In the genomic region with DNA sequence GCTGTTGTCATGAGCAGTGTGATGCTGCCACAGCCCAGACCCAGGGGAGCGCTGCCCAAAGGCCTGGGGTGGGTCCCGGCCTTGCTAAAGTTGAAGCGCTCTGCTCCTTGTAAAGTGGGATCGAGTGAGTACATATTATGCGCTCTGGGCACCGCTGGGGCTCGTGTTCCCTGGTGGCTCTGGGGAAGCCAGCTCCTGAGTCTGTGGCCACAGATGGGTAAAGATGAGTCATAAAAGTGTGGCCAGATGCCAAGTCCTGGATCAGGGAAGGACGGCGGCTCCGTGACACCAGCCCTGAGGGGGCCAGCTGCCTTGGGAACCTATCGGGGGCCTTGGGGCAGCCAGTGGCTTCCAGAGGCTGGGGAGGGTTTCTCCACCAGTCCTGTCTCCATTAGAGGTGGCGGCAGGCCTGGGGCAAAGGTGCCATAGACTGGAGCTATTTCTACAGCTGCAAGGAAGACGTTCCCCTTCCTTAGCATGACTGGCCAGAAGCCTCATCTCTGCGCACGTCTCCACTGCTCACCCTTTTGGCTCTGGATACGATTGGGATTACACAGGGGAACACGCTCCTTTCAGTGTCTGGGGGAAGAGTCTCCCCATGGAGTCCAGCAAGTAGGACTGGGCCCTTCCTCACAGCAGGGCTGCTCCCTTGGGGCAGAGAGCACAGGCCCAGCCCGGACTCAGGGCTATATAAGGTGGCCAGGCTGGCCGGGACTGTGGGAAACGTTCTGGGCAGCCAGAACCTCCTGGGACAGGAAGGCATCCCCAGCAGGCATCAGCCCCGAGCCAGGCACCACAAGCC, we compare ENCODE assay signal across 8 cellular contexts. TPM values are rescaled to one million over a fixed set of nuclear protein-coding genes. Genes with fewer than 3 reads are reported as not detected.
DNase-seq lines count a peak whose midpoint lies in the region; FAIRE-seq and TF ChIP-seq lines count a peak whose summit lies in the region.

No MANE protein-coding gene starts in this region.

- H3K4me3 Mint-ChIP-seq in Calu3 (ENCODE audit: low read depth, unreplicated experiment) (no peak overlapping the region), H9 (no peak overlapping the region)

- H3K79me1 ChIP-seq in neuronal stem cell (ENCODE audit: low read depth, low read length) = no peaks in the 10 kb centered on the region
- no peaks in the 10 kb centered on the region for H3K79me1 ChIP-seq in H9 (ENCODE audit: insufficient read depth, low read depth, low read length, poor library complexity, severe bottlenecking)

- no peak for FAIRE-seq in GM12892 (lab: Jason Lieb, UNC)

- no peak overlapping the region for H2BK12ac ChIP-seq in neuronal stem cell (ENCODE audit: low read length)
- no peak overlapping the region for H2BK12ac ChIP-seq in H9 (ENCODE audit: insufficient read length, low read depth, low read length)

- no peak overlapping the region for H2AFZ ChIP-seq in neuronal stem cell (ENCODE audit: low read length)
- no peak overlapping the region for H2AFZ ChIP-seq in H9 (ENCODE audit: low read length)

- H2BK120ac ChIP-seq in neuronal stem cell (ENCODE audit: low read depth, low read length) = no peak overlapping the region
- no peak overlapping the region for H2BK120ac ChIP-seq in H9 (ENCODE audit: low read depth, low read length, poor library complexity, severe bottlenecking)

- no peaks in the 10 kb centered on the region for H3K79me2 ChIP-seq in H9 (ENCODE audit: insufficient read depth, low read length)

- DNase-seq in Calu3 (peak; percentile 70), NCI-H2029 treated with DMSO at 0.1 percent for 48 hours (lab: John Stamatoyannopoulos, UW) (peak; percentile 27), coronary artery (ENCODE audit: low spot score) (peak; percentile 92), neuronal stem cell (ENCODE audit: low spot score) (no peak), GM12892 (ENCODE audit: insufficient read length) (no peak), H9 (no peak)
- no peak for DNase-seq in activated CD4-positive, alpha-beta T cell treated with anti-CD3 and anti-CD28 coated beads for 4 hours
- no peak for DNase-seq in stimulated activated CD4-positive, alpha-beta T cell treated with anti-CD3 and anti-CD28 coated beads, Interleukin-12 subunit alpha, Interleukin-12 subunit beta, amount 100 ng/mL, for 4 hours

- H4K8ac ChIP-seq in neuronal stem cell (ENCODE audit: low read depth, low read length) (no peak overlapping the region), H9 (replicated peaks; ENCODE audit: insufficient read length, low read depth, low read length) (no peak overlapping the region)

- H3K27ac ChIP-seq in coronary artery (peak overlapping the region; percentile 93 to 97), neuronal stem cell (replicated peaks; ENCODE audit: low read length) (no peak overlapping the region), H9 (ENCODE audit: insufficient read length, low read depth, low read length) (no peak overlapping the region)

- no peaks in the 10 kb centered on the region for H3K36me3 ChIP-seq in neuronal stem cell (replicated peaks in 1 of 2; ENCODE audit: control insufficient read depth in 2 of 2, insufficient read depth in 2 of 2, low read length in 2 of 2)

- intact Hi-C loops in Calu3 (cut with micrococcal nuclease; ENCODE audit: unreplicated experiment) = no loop called here

- H3K9ac ChIP-seq in neuronal stem cell (ENCODE audit: low read depth, low read length, poor library complexity) (peak overlapping the region; percentile 1), H9 (ENCODE audit: extremely low read depth, insufficient read length, low read length) (no peak overlapping the region)

- no peak overlapping the region for H4K91ac ChIP-seq in neuronal stem cell (ENCODE audit: low read depth, low read length, poor library complexity)
- no peak overlapping the region for H4K91ac ChIP-seq in H9 (ENCODE audit: insufficient read length, low read depth, low read length)

- H3K4ac ChIP-seq in neuronal stem cell (ENCODE audit: low read length) = no peak overlapping the region
- H3K4ac ChIP-seq in H9 (ENCODE audit: low read depth, low read length) = no peak overlapping the region

- no peaks in the 10 kb centered on the region for H4K20me1 ChIP-seq in H9 (ENCODE audit: control insufficient read depth, insufficient read depth, insufficient read length)

- CTCF ChIA-PET in Calu3 (lab: Charles Lee) = interaction anchor here (0.9 kb wide), 1 partner anchor 11 kb away, joined by 3 read pairs; no protein-coding TSS in a partner anchor

- H2BK15ac ChIP-seq in neuronal stem cell (ENCODE audit: low read length) (peak overlapping the region; percentile 54), H9 (ENCODE audit: low read depth, low read length) (no peak overlapping the region)

- no peak overlapping the region for H2BK20ac ChIP-seq in H9 (ENCODE audit: low read depth, low read length, poor library complexity, severe bottlenecking)

- BruUV-seq in Calu3 (replicated peaks; lab: Mats Ljungman, UMichigan) = no TSS peak

- no peaks in the 10 kb centered on the region for H3K9me3 Mint-ChIP-seq in Calu3 (ENCODE audit: low read depth, unreplicated experiment)
- no peaks in the 10 kb centered on the region for H3K9me3 Mint-ChIP-seq in H9

- H3K56ac ChIP-seq in H9 (ENCODE audit: insufficient read length, low read depth, low read length) = no peak overlapping the region

- H2BK5ac ChIP-seq in neuronal stem cell (ENCODE audit: low read length) = no peak overlapping the region
- no peak overlapping the region for H2BK5ac ChIP-seq in H9 (ENCODE audit: insufficient read length, low read length)

- H3K23ac ChIP-seq in neuronal stem cell (ENCODE audit: low read depth, low read length, poor library complexity) = peak overlapping the region; percentile 26
- no peak overlapping the region for H3K23ac ChIP-seq in H9 (ENCODE audit: insufficient read length, low read depth, low read length)

- no peak overlapping the region for H3K4me2 ChIP-seq in neuronal stem cell (ENCODE audit: insufficient read depth, low read length, poor library complexity, severe bottlenecking)
- H3K4me2 ChIP-seq in H9 (ENCODE audit: insufficient read depth, insufficient read length, low read length) = no peak overlapping the region

- no peak for TF ChIP-seq CTCF in Calu3 (IDR thresholded peaks at IDR 0.05; ENCODE audit: unreplicated experiment)
- TF ChIP-seq CTCF in coronary artery (IDR thresholded peaks at IDR 0.05) = no peak
- TF ChIP-seq CTCF in H9 (conservative IDR thresholded peaks at IDR 0.05) = no peak

- no peak overlapping the region for H4K5ac ChIP-seq in H9 (ENCODE audit: insufficient read length, low read depth, low read length)

- H3K27ac Mint-ChIP-seq in Calu3 (ENCODE audit: unreplicated experiment) (no peak overlapping the region), H9 (peak overlapping the region in 1 of 3 experiments; percentile 80; a peak in 1 of 7 replicates)

- H3K18ac ChIP-seq in neuronal stem cell (ENCODE audit: low read length) (peak overlapping the region; percentile 15), H9 (ENCODE audit: insufficient read length, low read depth, low read length) (no peak overlapping the region)

- H3K14ac ChIP-seq in neuronal stem cell (ENCODE audit: low read length) (no peak overlapping the region), H9 (ENCODE audit: insufficient read depth, low read length) (no peak overlapping the region; the same call in 1 of the 2 replicates)

- H3K4me1 Mint-ChIP-seq in Calu3 (ENCODE audit: low read depth, unreplicated experiment) = peaks cover 27% of the 10 kb centered on the region
- H3K4me1 Mint-ChIP-seq in H9 = peaks cover 21 to 35% of the 10 kb centered on the region in 2 experiments

- no peak overlapping the region for H2AK5ac ChIP-seq in neuronal stem cell (ENCODE audit: low read depth, low read length)
- H2AK5ac ChIP-seq in H9 (ENCODE audit: insufficient read length, low read length) = no peak overlapping the region

- H3K9me3 ChIP-seq in neuronal stem cell (replicated peaks in 1 of 2; ENCODE audit: control insufficient read depth in 2 of 2, insufficient read depth in 1 of 2, low read depth in 1 of 2, low read length in 2 of 2) (no peaks in the 10 kb centered on the region), H9 (ENCODE audit: control insufficient read depth, low read depth, low read length) (no peaks in the 10 kb centered on the region)

- H3K27me3 ChIP-seq in neuronal stem cell (ENCODE audit: control insufficient read depth in 3 of 3, insufficient read depth in 3 of 3, low read depth in 1 of 3, low read length in 3 of 3) (no peaks in the 10 kb centered on the region), H9 (ENCODE audit: insufficient read depth, low read length) (no peaks in the 10 kb centered on the region; the same call in 1 of the 2 replicates)

- peak overlapping the region; percentile 71 for H3K4me3 ChIP-seq in coronary artery
- H3K4me3 ChIP-seq in neuronal stem cell (ENCODE audit: low read length in 2 of 2) = no peak overlapping the region

- H3K27me3 Mint-ChIP-seq in Calu3 (ENCODE audit: unreplicated experiment) (no peaks in the 10 kb centered on the region), H9 (ENCODE audit: low read depth) (no peaks in the 10 kb centered on the region; the same call in 1 of the 2 replicates)

- TF ChIP-seq POLR2A in GM12892 (IDR thresholded peaks at IDR 0.05; ENCODE audit: low read depth, low read length) = no peak

- peaks cover 18 to 28% of the 10 kb centered on the region in 2 donors for H3K4me1 ChIP-seq in neuronal stem cell (ENCODE audit: control insufficient read depth in 2 of 2, insufficient read depth in 1 of 2, low read depth in 1 of 2, low read length in 2 of 2)
- no peaks in the 10 kb centered on the region for H3K4me1 ChIP-seq in H9 (ENCODE audit: insufficient read depth, low read length)

- no CpG with 5 or more reads among the region's 21 CpGs for WGBS in neuronal stem cell (ENCODE audit: extremely low coverage in 2 of 2, insufficient read length in 2 of 2, insufficient replicate concordance in 1 of 2), 2 donors
- no CpG with 5 or more reads among the region's 21 CpGs for WGBS in H9 (ENCODE audit: extremely low coverage, insufficient read length, low lambda C conversion rate)

- H3K23me2 ChIP-seq in H9 (ENCODE audit: insufficient read length, low read depth, low read length, poor library complexity, severe bottlenecking) = no peaks in the 10 kb centered on the region

- H3K36me3 Mint-ChIP-seq in Calu3 (ENCODE audit: insufficient read depth, unreplicated experiment) = no peaks in the 10 kb centered on the region
- peaks cover 0 to 2% (median 0%) of the 10 kb centered on the region in 3 experiments; a peak in 3 of 7 replicates for H3K36me3 Mint-ChIP-seq in H9 (ENCODE audit: insufficient read depth in 1 of 3, low read depth in 3 of 3)

- H3T11ph ChIP-seq in H9 (ENCODE audit: low read length) = no peak overlapping the region

RNA-seq across cellular contexts. Expression of a gene that starts 1.2 kb away (rescaled TPM):
- 1.6 and 3.0 TPM in 2 replicates for total RNA-seq in Calu3 (2022)
- polyA plus RNA-seq in neuronal stem cell (2013, experiment 1 of 2) = 1.4 TPM
- 1.7 TPM for polyA plus RNA-seq in neuronal stem cell (2013, experiment 2 of 2)
- 0.78 TPM for polyA plus RNA-seq in GM12892 (2012; ENCODE audit: missing spikeins)
- total RNA-seq in H9 (2021) = 3.0 and 3.4 TPM in 2 replicates

RNA-seq across cellular contexts. Expression of a gene that starts 3.1 kb away (rescaled TPM):
- 0.66 TPM in 1 of 2 replicates, not detected in the other for total RNA-seq in Calu3 (2022)
- polyA plus RNA-seq in neuronal stem cell (2013, experiment 1 of 2) = 10.7 TPM
- 10.5 TPM for polyA plus RNA-seq in neuronal stem cell (2013, experiment 2 of 2)
- polyA plus RNA-seq in GM12892 (2012; ENCODE audit: missing spikeins) = 0.59 TPM
- 0.55 and 0.72 TPM in 2 replicates for total RNA-seq in H9 (2021)

RNA-seq across cellular contexts. Expression of a gene that starts 37.1 kb away (rescaled TPM):
- total RNA-seq in Calu3 (2022) (not detected in 2 replicates), H9 (2021) (not detected in 2 replicates)
- polyA plus RNA-seq in neuronal stem cell (2013, experiment 1 of 2) = 0.07 TPM
- polyA plus RNA-seq in neuronal stem cell (2013, experiment 2 of 2) = 0.08 TPM
- polyA plus RNA-seq in GM12892 (2012; ENCODE audit: missing spikeins) = 0.70 TPM

RNA-seq across cellular contexts. Expression of a gene that starts 54.3 kb away (rescaled TPM):
- total RNA-seq in Calu3 (2022) (0.47 and 1.0 TPM in 2 replicates), H9 (2021) (not detected in 2 replicates)
- polyA plus RNA-seq in neuronal stem cell (2013, experiment 1 of 2) = not detected
- not detected for polyA plus RNA-seq in neuronal stem cell (2013, experiment 2 of 2)
- polyA plus RNA-seq in GM12892 (2012; ENCODE audit: missing spikeins) = 1.3 TPM

Comparison
In these comparisons a context has a peak if more than half of its experiments do, and no peak if none do; other contexts are left out.
1. DNase-seq: peak in Calu3 (single experiment), NCI-H2029 treated with DMSO at 0.1 percent for 48 hours (single experiment) and coronary artery (single experiment); none in neuronal stem cell (single experiment), activated CD4-positive, alpha-beta T cell treated with anti-CD3 and anti-CD28 coated beads for 4 hours (0 of 2), GM12892 (single experiment), H9 (single experiment) and stimulated activated CD4-positive, alpha-beta T cell treated with anti-CD3 and anti-CD28 coated beads, Interleukin-12 subunit alpha, Interleukin-12 subunit beta, amount 100 ng/mL, for 4 hours (single experiment).
2. H3K27ac ChIP-seq: peak in coronary artery (2 of 2); none in neuronal stem cell (single experiment) and H9 (single experiment).